Comparison of ENCODE assay signal across 9 cellular contexts in the genomic region with DNA sequence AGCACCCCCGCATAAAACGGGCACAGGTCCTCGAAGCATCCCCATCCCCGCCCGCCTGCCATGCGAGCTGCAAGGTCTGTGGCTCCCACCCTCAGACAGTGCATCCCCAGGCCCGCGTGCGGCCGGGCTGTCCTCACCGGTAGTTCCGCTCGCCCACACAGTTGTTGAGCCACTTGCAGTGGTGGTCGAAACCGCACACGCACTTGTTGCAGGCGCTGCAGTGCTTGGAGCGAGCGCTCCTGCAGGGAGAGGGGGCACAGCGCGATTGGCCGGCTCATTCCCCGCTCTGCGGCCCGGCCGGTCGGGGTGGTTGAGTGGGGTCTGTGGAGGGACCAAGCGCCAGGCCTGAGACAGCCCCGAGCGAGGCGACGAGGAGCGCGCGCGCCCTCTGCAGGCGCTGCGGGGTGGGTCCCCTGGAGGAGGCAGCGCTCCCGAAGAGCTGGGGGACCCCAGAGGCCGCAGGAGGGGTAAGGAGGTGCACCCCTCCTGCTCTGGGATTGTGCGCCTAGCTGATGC. TPM values are rescaled to one million over a fixed set of nuclear protein-coding genes. Genes with fewer than 3 reads are reported as not detected.
DNase-seq lines count a peak whose midpoint lies in the region; ATAC-seq, FAIRE-seq and TF ChIP-seq lines count a peak whose summit lies in the region.
"Had no signal": no experiment of that assay in that cellular context is flagged by ENCODE, and none has a peak within 500 bp of the region (broad histone marks: within the 10 kb centered on the region; RNA-seq: fewer than 3 reads in every experiment).

No MANE protein-coding gene starts in this region.

- H3K36me3 ChIP-seq in DND-41 (ENCODE audit: insufficient read depth, low read length) = no peaks in the 10 kb centered on the region
- H3K36me3 ChIP-seq in RWPE2 (ENCODE audit: low read depth) = no peaks in the 10 kb centered on the region
- H3K36me3 ChIP-seq in kidney (ENCODE audit: control insufficient read depth in 1 of 2, insufficient read depth in 2 of 2, low read length in 2 of 2) = no peaks in the 10 kb centered on the region

- H3K4me3 ChIP-seq in DND-41 (ENCODE audit: low read depth in 1 of 2, low read length in 2 of 2) (no peak overlapping the region), RWPE2 (ENCODE audit: severe bottlenecking) (no peak overlapping the region), astrocyte of the spinal cord (ENCODE audit: low read depth, low read length) (no peak overlapping the region), kidney (ENCODE audit: low read length in 2 of 2) (no peak overlapping the region)

- H3K4me1 ChIP-seq in DND-41 (ENCODE audit: insufficient read depth, low read length) = no peaks in the 10 kb centered on the region
- peaks cover 17% of the 10 kb centered on the region for H3K4me1 ChIP-seq in RWPE2 (ENCODE audit: insufficient read depth, poor library complexity, severe bottlenecking)
- peaks cover 0 to 21% of the 10 kb centered on the region in 2 donors for H3K4me1 ChIP-seq in kidney (ENCODE audit: control insufficient read depth in 1 of 2, insufficient read depth in 1 of 2, low read depth in 1 of 2, low read length in 2 of 2)

- H3K27ac ChIP-seq in DND-41 (ENCODE audit: low read length) = no peak overlapping the region
- H3K27ac ChIP-seq in RWPE2 (ENCODE audit: poor library complexity, severe bottlenecking) = no peak overlapping the region
- H3K27ac ChIP-seq in kidney (ENCODE audit: low read depth in 2 of 2, low read length in 2 of 2) = no peak overlapping the region

- H3K9ac ChIP-seq in DND-41 (ENCODE audit: low read depth, low read length) (no peak overlapping the region), kidney (ENCODE audit: low read length in 2 of 2) (no peak overlapping the region)

- FAIRE-seq in kidney (lab: Jason Lieb, UNC) = no peak
- FAIRE-seq: endometrium had no signal

- intact Hi-C loops in kidney (cut with DNase I) = no loop called here

- peak; percentile 57 for TF ChIP-seq CTCF in DND-41 (IDR thresholded peaks at IDR 0.05; ENCODE audit: borderline replicate concordance, extremely low read depth, low read length, poor library complexity, severe bottlenecking)
- TF ChIP-seq CTCF in RWPE2 (IDR thresholded peaks at IDR 0.05; ENCODE audit: poor library complexity, severe bottlenecking) = peak; percentile 61
- peak; percentile 78 for TF ChIP-seq CTCF in astrocyte of the spinal cord (IDR thresholded peaks at IDR 0.05; ENCODE audit: low read depth, low read length)
- TF ChIP-seq CTCF in kidney (IDR thresholded peaks at IDR 0.05; ENCODE audit: borderline replicate concordance, extremely low read depth, insufficient read depth) = peak; percentile 67
- no peak for TF ChIP-seq CTCF in omental fat pad (IDR thresholded peaks at IDR 0.05)

- H2AFZ ChIP-seq in DND-41 (ENCODE audit: low read depth, low read length) = no peak overlapping the region

- no peaks in the 10 kb centered on the region for H3K27me3 ChIP-seq in DND-41 (ENCODE audit: insufficient read depth, low read length, poor library complexity)
- H3K27me3 ChIP-seq in RWPE2 (ENCODE audit: insufficient read depth, poor library complexity, severe bottlenecking) = no peaks in the 10 kb centered on the region

- in situ Hi-C loops in astrocyte of the spinal cord (cut with HindIII; ENCODE audit: low sequenced_read_pairs) = no loop called here

- no peak for ATAC-seq in DND-41 (ENCODE audit: insufficient read depth, low read depth)
- ATAC-seq in RWPE2 (ENCODE audit: low read depth) = no peak
- ATAC-seq in omental fat pad (ENCODE audit: low FRiP score) = no peak

- no peaks in the 10 kb centered on the region for H4K20me1 ChIP-seq in DND-41 (ENCODE audit: insufficient read depth, low read length)

- H3K79me2 ChIP-seq in DND-41 (ENCODE audit: insufficient read depth, low read length) = no peaks in the 10 kb centered on the region

- H3K9me3 ChIP-seq in DND-41 (ENCODE audit: insufficient read depth, low read length, severe bottlenecking) (no peaks in the 10 kb centered on the region), RWPE2 (ENCODE audit: severe bottlenecking) (no peaks in the 10 kb centered on the region), kidney (ENCODE audit: control insufficient read depth in 1 of 2, low read length in 2 of 2) (no peaks in the 10 kb centered on the region)

- H3K4me2 ChIP-seq in DND-41 (ENCODE audit: insufficient read depth, low read length) = no peak overlapping the region

- DNase-seq in DND-41 = no peak
- DNase-seq in RWPE2 (ENCODE audit: low spot score) = no peak
- no peak for DNase-seq in astrocyte of the spinal cord (ENCODE audit: low read depth, low spot score)
- peak; percentile 78 for DNase-seq in kidney
- peak; percentile 35 for DNase-seq in stimulated activated CD8-positive, alpha-beta memory T cell treated with anti-CD3 and anti-CD28 coated beads, Interleukin-15, amount 100 ng/mL, for 24 hours (ENCODE audit: low read depth)
- DNase-seq in NCI-H345 (lab: John Stamatoyannopoulos, UW) = no peak
- no peak for DNase-seq in putamen (ENCODE audit: low spot score)
- no peak for DNase-seq in omental fat pad (ENCODE audit: low spot score)

RNA-seq across cellular contexts. Expression of a gene that starts 6.0 kb away (rescaled TPM):
- total RNA-seq in kidney = 8.2 TPM
- polyA plus RNA-seq in kidney (ENCODE audit: insufficient read depth, low read depth, low replicate concordance) = 108 TPM
- total RNA-seq in omental fat pad = 10 to 100 TPM in 2 of 4 donors, 1 to 10 TPM in 2; 1.0 to 24.9 (median 8.9) TPM

RNA-seq across cellular contexts. Expression of a gene that starts 17.0 kb away (rescaled TPM):
- total RNA-seq in kidney (23.6 TPM), omental fat pad (10 to 100 TPM in 2 of 4 donors, 1 to 10 TPM in 2; 8.0 to 14.2 (median 11.4) TPM)
- polyA plus RNA-seq in kidney (ENCODE audit: insufficient read depth, low read depth, low replicate concordance) = 14.6 TPM

RNA-seq across cellular contexts. Expression of a gene that starts 31.6 kb away (rescaled TPM):
- total RNA-seq in kidney (139 TPM), omental fat pad (1 to 10 TPM in 3 of 4 donors, not detected in 1; 1.7 to 2.7 (median 2.0) TPM)
- polyA plus RNA-seq in kidney (ENCODE audit: insufficient read depth, low read depth, low replicate concordance) = 1,022 TPM

Comparison
In these comparisons a context has a peak if more than half of its experiments do, and no peak if none do; other contexts are left out.
1. DNase-seq: peak in kidney (single experiment) and stimulated activated CD8-positive, alpha-beta memory T cell treated with anti-CD3 and anti-CD28 coated beads, Interleukin-15, amount 100 ng/mL, for 24 hours (single experiment); none in DND-41 (single experiment), RWPE2 (single experiment), astrocyte of the spinal cord (single experiment), NCI-H345 (single experiment), putamen (single experiment) and omental fat pad (single experiment).
2. CTCF ChIP-seq: peak in DND-41 (single experiment), RWPE2 (single experiment), astrocyte of the spinal cord (single experiment) and kidney (single experiment); none in omental fat pad (0 of 3).
3. RNA of a gene that starts 31.6 kb away (total RNA-seq): 139 TPM in kidney (single experiment); 1.7 to 2.7 TPM in omental fat pad; every median in the first group is over 10 times any median in the second.